In genomic region chr6:90293319-90293937, GRCh38 we compare ENCODE assay signal across 12 cellular contexts. TPM values are rescaled to one million over a fixed set of nuclear protein-coding genes. Genes with fewer than 3 reads are reported as not detected.
DNase-seq lines count a peak whose midpoint lies in the region; ATAC-seq and TF ChIP-seq lines count a peak whose summit lies in the region.
"Had no signal": no experiment of that assay in that cellular context is flagged by ENCODE, and none has a peak within 500 bp of the region (broad histone marks: within the 10 kb centered on the region; RNA-seq: fewer than 3 reads in every experiment).

No MANE protein-coding gene starts in this region.

- peak overlapping the region; percentile 89 for H3K4me3 Mint-ChIP-seq in activated naive CD8-positive, alpha-beta T cell treated with anti-CD3 and anti-CD28 coated beads, Interleukin-2, amount 50 U/mL, for 24 hours

- TF ChIP-seq CTCF in neural cell (IDR thresholded peaks at IDR 0.05; ENCODE audit: poor library complexity, severe bottlenecking): no peak

- no peaks in the 10 kb centered on the region for H3K36me3 ChIP-seq in neural cell (ENCODE audit: insufficient read depth, low read length)
- H3K36me3 ChIP-seq: breast epithelium had no signal

- peaks cover 10% of the 10 kb centered on the region for H3F3A ChIP-seq in neural cell (ENCODE audit: insufficient read depth, low read length, poor library complexity, severe bottlenecking)

- no peaks in the 10 kb centered on the region for H3K27me3 Mint-ChIP-seq in activated naive CD8-positive, alpha-beta T cell treated with anti-CD3 and anti-CD28 coated beads, Interleukin-2, amount 50 U/mL, for 24 hours

- H3K9me3 ChIP-seq in neural cell (ENCODE audit: low read length): no peaks in the 10 kb centered on the region
- H3K9me3 ChIP-seq: breast epithelium had no signal

- peak overlapping the region; percentile 94 for H3K9ac ChIP-seq in neural cell (ENCODE audit: low read length)

- H3K79me2 ChIP-seq in neural cell (replicated peaks; ENCODE audit: insufficient read depth, low read length): peaks cover 75% of the 10 kb centered on the region

- DNase-seq in DMS53 (lab: John Stamatoyannopoulos, UW) (peak; percentile 13), DMS53 treated with DMSO at 0.1 percent for 48 hours (lab: John Stamatoyannopoulos, UW; ENCODE audit: unreplicated experiment) (no peak), NCI-H2171 treated with DMSO at 0.1 percent for 48 hours (lab: John Stamatoyannopoulos, UW) (peak; percentile 86), retina (no peak)
- no peak for DNase-seq in activated naive CD8-positive, alpha-beta T cell treated with anti-CD3 and anti-CD28 coated beads, Interleukin-2, amount 50 U/mL, for 24 hours
- DNase-seq in stimulated activated CD8-positive, alpha-beta memory T cell treated with anti-CD3 and anti-CD28 coated beads, Interleukin-4, amount 100 ng/mL, for 48 hours: no peak
- DNase-seq: DND-41, SIG-M5 had no signal

- no peak for TF ChIP-seq EP300 in neural cell (conservative IDR thresholded peaks at IDR 0.05; ENCODE audit: poor library complexity, severe bottlenecking)

- H3K4me3 ChIP-seq in neural cell (ENCODE audit: low read length): peak overlapping the region; percentile 89

- H3K4me1 Mint-ChIP-seq in activated naive CD8-positive, alpha-beta T cell treated with anti-CD3 and anti-CD28 coated beads, Interleukin-2, amount 50 U/mL, for 24 hours: peaks cover 67% of the 10 kb centered on the region

- H3K27ac Mint-ChIP-seq in activated naive CD8-positive, alpha-beta T cell treated with anti-CD3 and anti-CD28 coated beads, Interleukin-2, amount 50 U/mL, for 24 hours: peak overlapping the region; percentile 99

- H3K9me2 ChIP-seq in neural cell (ENCODE audit: insufficient read depth, low read length): no peaks in the 10 kb centered on the region

- no peaks in the 10 kb centered on the region for H3K27me3 ChIP-seq in neural cell (ENCODE audit: insufficient read depth, low read depth, low read length)
- H3K27me3 ChIP-seq: breast epithelium had no signal

- ATAC-seq in activated naive CD8-positive, alpha-beta T cell treated with anti-CD3 and anti-CD28 coated beads, Interleukin-2, amount 50 U/mL, for 24 hours: no peak
- no peak for ATAC-seq in GM21786 (IDR thresholded peaks at IDR 0.05; ENCODE audit: unreplicated experiment)

- peak overlapping the region; percentile 90 for H3K27ac ChIP-seq in neural cell (ENCODE audit: low read length)
- H3K27ac ChIP-seq: 22Rv1, breast epithelium had no signal

- no peak for TF ChIP-seq RAD21 in neural cell (conservative IDR thresholded peaks at IDR 0.05)

- H3K9me3 Mint-ChIP-seq in activated naive CD8-positive, alpha-beta T cell treated with anti-CD3 and anti-CD28 coated beads, Interleukin-2, amount 50 U/mL, for 24 hours: no peaks in the 10 kb centered on the region

- peak overlapping the region; percentile 93 for H3K4me2 ChIP-seq in neural cell (ENCODE audit: low read length)

- H2AFZ ChIP-seq in neural cell (ENCODE audit: low read depth, low read length): no peak overlapping the region

- peaks cover 6% of the 10 kb centered on the region for H4K20me1 ChIP-seq in neural cell (ENCODE audit: insufficient read depth)

- H3K36me3 Mint-ChIP-seq in activated naive CD8-positive, alpha-beta T cell treated with anti-CD3 and anti-CD28 coated beads, Interleukin-2, amount 50 U/mL, for 24 hours (ENCODE audit: low read depth): peaks cover 63% of the 10 kb centered on the region

TF ChIP-seq in neural cell, 6 proteins besides CTCF, POLR2A, EP300 and RAD21:
- TF ChIP-seq MXI1 (conservative IDR thresholded peaks at IDR 0.05; ENCODE audit: poor library complexity, severe bottlenecking): peak; percentile 43
- TF ChIP-seq, protein P1, sequence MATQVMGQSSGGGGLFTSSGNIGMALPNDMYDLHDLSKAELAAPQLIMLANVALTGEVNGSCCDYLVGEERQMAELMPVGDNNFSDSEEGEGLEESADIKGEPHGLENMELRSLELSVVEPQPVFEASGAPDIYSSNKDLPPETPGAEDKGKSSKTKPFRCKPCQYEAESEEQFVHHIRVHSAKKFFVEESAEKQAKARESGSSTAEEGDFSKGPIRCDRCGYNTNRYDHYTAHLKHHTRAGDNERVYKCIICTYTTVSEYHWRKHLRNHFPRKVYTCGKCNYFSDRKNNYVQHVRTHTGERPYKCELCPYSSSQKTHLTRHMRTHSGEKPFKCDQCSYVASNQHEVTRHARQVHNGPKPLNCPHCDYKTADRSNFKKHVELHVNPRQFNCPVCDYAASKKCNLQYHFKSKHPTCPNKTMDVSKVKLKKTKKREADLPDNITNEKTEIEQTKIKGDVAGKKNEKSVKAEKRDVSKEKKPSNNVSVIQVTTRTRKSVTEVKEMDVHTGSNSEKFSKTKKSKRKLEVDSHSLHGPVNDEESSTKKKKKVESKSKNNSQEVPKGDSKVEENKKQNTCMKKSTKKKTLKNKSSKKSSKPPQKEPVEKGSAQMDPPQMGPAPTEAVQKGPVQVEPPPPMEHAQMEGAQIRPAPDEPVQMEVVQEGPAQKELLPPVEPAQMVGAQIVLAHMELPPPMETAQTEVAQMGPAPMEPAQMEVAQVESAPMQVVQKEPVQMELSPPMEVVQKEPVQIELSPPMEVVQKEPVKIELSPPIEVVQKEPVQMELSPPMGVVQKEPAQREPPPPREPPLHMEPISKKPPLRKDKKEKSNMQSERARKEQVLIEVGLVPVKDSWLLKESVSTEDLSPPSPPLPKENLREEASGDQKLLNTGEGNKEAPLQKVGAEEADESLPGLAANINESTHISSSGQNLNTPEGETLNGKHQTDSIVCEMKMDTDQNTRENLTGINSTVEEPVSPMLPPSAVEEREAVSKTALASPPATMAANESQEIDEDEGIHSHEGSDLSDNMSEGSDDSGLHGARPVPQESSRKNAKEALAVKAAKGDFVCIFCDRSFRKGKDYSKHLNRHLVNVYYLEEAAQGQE (IDR thresholded peaks at IDR 0.05; ENCODE audit: borderline replicate concordance): no peak

RNA-seq across cellular contexts. Expression of gene BACH2, which starts 3.2 kb away (rescaled TPM):
- polyA plus RNA-seq in neural cell: 45.5 and 52.7 TPM in 2 replicates
- polyA minus RNA-seq in neural cell: 144 and 154 TPM in 2 replicates

Comparison
In these comparisons a context has a peak if more than half of its experiments do, and no peak if none do; other contexts are left out.
1. DNase-seq: peak in DMS53 (single experiment) and NCI-H2171 treated with DMSO at 0.1 percent for 48 hours (single experiment); none in DMS53 treated with DMSO at 0.1 percent for 48 hours (single experiment), activated naive CD8-positive, alpha-beta T cell treated with anti-CD3 and anti-CD28 coated beads, Interleukin-2, amount 50 U/mL, for 24 hours (single experiment), stimulated activated CD8-positive, alpha-beta memory T cell treated with anti-CD3 and anti-CD28 coated beads, Interleukin-4, amount 100 ng/mL, for 48 hours (single experiment) and retina (single experiment).